ENCODE assay signal across 33 cellular contexts in the genomic region with DNA sequence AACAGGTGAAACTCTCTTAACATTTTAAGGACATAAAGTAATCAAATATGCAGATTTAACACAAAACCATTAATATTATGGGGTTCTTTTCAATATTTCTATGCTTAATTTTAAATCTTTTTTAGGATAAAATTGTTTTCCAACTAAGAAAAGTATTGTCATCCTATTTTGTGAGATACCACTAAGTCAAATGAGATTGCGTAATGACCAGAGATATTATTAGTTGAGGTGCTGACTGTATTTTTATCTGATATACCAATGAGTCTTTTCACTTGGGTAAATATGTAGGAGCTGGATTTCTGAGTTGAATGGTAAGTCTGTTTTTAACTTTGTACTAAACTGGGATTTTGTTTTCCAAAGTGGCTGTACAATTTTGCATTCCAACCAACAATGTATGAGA.
"Had no signal": no experiment of that assay in that cellular context is flagged by ENCODE, and none has a peak within 500 bp of the region (broad histone marks: within the 10 kb centered on the region; RNA-seq: fewer than 3 reads in every experiment).

No MANE protein-coding gene starts in this region.

- ATAC-seq: activated CD8-positive, alpha-beta T cell treated with anti-CD3 and anti-CD28 coated beads for 36 hours; activated naive CD4-positive, alpha-beta T cell treated with anti-CD3 and anti-CD28 coated beads, Interleukin-2, amount 50 U/mL, for 72 hours; activated T-cell treated with anti-CD3 and anti-CD28 coated beads, Interleukin-2, amount 50 U/mL, for 4 hours; activated T-cell treated with anti-CD3 and anti-CD28 coated beads, Interleukin-2, amount 50 U/mL, for 72 hours; activated T-helper 17 cell treated with anti-CD3 and anti-CD28 coated beads, Interleukin-2, amount 50 U/mL, for 72 hours; body of pancreas had no signal

- H3K9me3 ChIP-seq: adrenal gland, breast epithelium had no signal

- H3K4me1 ChIP-seq: breast epithelium had no signal

- H3K36me3 ChIP-seq: adrenal gland, brain microvascular endothelial cell, breast epithelium had no signal

- H3K4me3 ChIP-seq: adrenal gland, body of pancreas, breast epithelium had no signal

- DNase-seq: activated B cell treated with CpG ODN at 0.5 μM for 24 hours; activated CD4-positive, alpha-beta memory T cell treated with anti-CD3 and anti-CD28 coated beads for 36 hours; activated CD4-positive, alpha-beta T cell treated with anti-CD3 and anti-CD28 coated beads for 4 hours; activated CD4-positive, alpha-beta T cell treated with anti-CD3 and anti-CD28 coated beads, Interleukin-2, amount 10 ng/mL, durations not matched to agents 24 days and 14 days; activated CD4-positive, alpha-beta T cell treated with anti-CD3 and anti-CD28 coated beads, Interleukin-2, amount 50 U/mL, for 1 hour; activated CD4-positive, alpha-beta T cell treated with anti-CD3 and anti-CD28 coated beads, Interleukin-2, amount 50 U/mL, for 4 hours; activated CD4-positive, CD25-positive, alpha-beta regulatory T cell treated with anti-CD3 and anti-CD28 coated beads, Interleukin-2, amount 50 U/mL, for 72 hours; activated CD8-positive, alpha-beta memory T cell treated with anti-CD3 and anti-CD28 coated beads, Interleukin-2, amount 50 U/mL, for 4 hours; activated CD8-positive, alpha-beta T cell treated with anti-CD3 and anti-CD28 coated beads for 36 hours; activated effector memory CD4-positive, alpha-beta T cell treated with anti-CD3 and anti-CD28 coated beads, Interleukin-2, amount 50 U/mL, for 16 hours; activated gamma-delta T cell treated with Interleukin-2 at 50 U/mL for 16 hours; activated naive CD4-positive, alpha-beta T cell; activated naive CD4-positive, alpha-beta T cell treated with anti-CD3 and anti-CD28 coated beads for 36 hours; activated naive CD4-positive, alpha-beta T cell treated with anti-CD3 and anti-CD28 coated beads, Interleukin-2, amount 50 U/mL, for 16 hours; activated naive CD8-positive, alpha-beta T cell treated with anti-CD3 and anti-CD28 coated beads for 36 hours; activated T-cell treated with anti-CD3 and anti-CD28 coated beads for 4 hours; activated T-cell treated with anti-CD3 and anti-CD28 coated beads, Interleukin-2, amount 50 U/mL, for 1 hour; activated T-cell treated with anti-CD3 and anti-CD28 coated beads, Interleukin-2, amount 50 U/mL, for 4 hours; activated T-cell treated with anti-CD3 and anti-CD28 coated beads, Interleukin-2, amount 50 U/mL, for 72 hours; adrenal gland; amniotic stem cell; aorta; body of pancreas; brain microvascular endothelial cell; central memory CD4-positive, alpha-beta T cell; T-helper 2 cell; T-helper 9 cell had no signal

- H3K27me3 ChIP-seq: adrenal gland, body of pancreas, brain microvascular endothelial cell, breast epithelium had no signal

- H3K27ac ChIP-seq: adrenal gland, body of pancreas, brain microvascular endothelial cell, breast epithelium, VCaP had no signal

- FAIRE-seq: astrocyte, TTC549 had no signal
